Comparison of ENCODE assay signal across 23 cellular contexts in the genomic region with DNA sequence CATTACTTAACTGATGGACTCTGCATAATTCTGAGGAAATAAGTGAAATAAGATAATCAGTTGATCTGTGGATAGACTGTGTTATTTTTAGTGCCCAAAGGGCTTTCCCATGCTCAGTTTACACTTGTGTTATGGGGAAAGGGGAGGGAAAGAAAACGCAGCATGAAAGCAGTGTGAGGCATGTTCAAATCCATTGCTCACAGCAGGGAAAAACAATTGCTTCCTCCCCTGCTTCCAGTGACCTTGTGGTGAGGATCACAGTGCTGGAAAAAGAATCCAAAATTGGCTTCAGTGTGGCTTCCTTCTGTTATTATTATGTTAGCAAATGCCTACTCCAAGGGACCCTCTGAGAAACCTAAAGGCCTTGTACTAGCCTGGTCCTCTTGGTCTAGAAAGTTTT.
A peak's percentile ranks its signal among the peaks of the same experiment; 100 is the strongest.
DNase-seq lines count a peak whose midpoint lies in the region; ATAC-seq and TF ChIP-seq lines count a peak whose summit lies in the region.
"Had no signal": no experiment of that assay in that cellular context is flagged by ENCODE, and none has a peak within 500 bp of the region (broad histone marks: within the 10 kb centered on the region; RNA-seq: fewer than 3 reads in every experiment).

No MANE protein-coding gene starts in this region.

- H4K20me1 ChIP-seq in smooth muscle cell (ENCODE audit: low read depth) = no peaks in the 10 kb centered on the region

- no peaks in the 10 kb centered on the region for H3K36me3 ChIP-seq in smooth muscle cell (ENCODE audit: low read depth)
- H3K36me3 ChIP-seq: gastrocnemius medialis, lower lobe of right lung had no signal

- H3K4me1 ChIP-seq in smooth muscle cell (ENCODE audit: low read depth) = no peaks in the 10 kb centered on the region
- H3K4me1 ChIP-seq: gastrocnemius medialis, lower lobe of right lung had no signal

- ATAC-seq in GM18861 (IDR thresholded peaks at IDR 0.05; ENCODE audit: unreplicated experiment) (no peak), HG03097 (IDR thresholded peaks at IDR 0.05; ENCODE audit: low FRiP score, unreplicated experiment) (no peak), GM21529 (IDR thresholded peaks at IDR 0.05; ENCODE audit: unreplicated experiment) (no peak)
- ATAC-seq: gastrocnemius medialis, lower lobe of right lung, T-helper 17 cell had no signal

- H3K4me2 ChIP-seq in smooth muscle cell = no peak overlapping the region

- no peaks in the 10 kb centered on the region for H3K9me3 ChIP-seq in smooth muscle cell (replicated peaks; ENCODE audit: low read depth)
- H3K9me3 ChIP-seq: gastrocnemius medialis, lower lobe of right lung had no signal

- H3F3A ChIP-seq in smooth muscle cell (ENCODE audit: low read depth) = no peaks in the 10 kb centered on the region

- H3K79me2 ChIP-seq in smooth muscle cell (ENCODE audit: low read depth) = no peaks in the 10 kb centered on the region

- DNase-seq in NCI-H1417 (lab: John Stamatoyannopoulos, UW) = peak in 2 of 3 experiments; percentile 33 to 70
- no peak for DNase-seq in NCI-H1417 treated with DMSO at 0.1 percent for 48 hours (lab: John Stamatoyannopoulos, UW)
- peak; percentile 95 for DNase-seq in NCI-H69 (lab: John Stamatoyannopoulos, UW)
- DNase-seq in fibroblast of peridontal ligament (ENCODE audit: extremely low read depth) = peak; percentile 33
- DNase-seq in smooth muscle cell (lab: John Stamatoyannopoulos, UW; ENCODE audit: unreplicated experiment) = no peak
- DNase-seq: activated CD4-positive, alpha-beta T cell treated with anti-CD3 and anti-CD28 coated beads, Interleukin-2, amount 10 ng/mL, durations not matched to agents 7 days and 5 days; anterior cingulate cortex; DND-41; effector CD4-positive, alpha-beta T cell; gastrocnemius medialis; H7; hypothalamus; KG1; lower lobe of right lung; NCI-H187; small intestine; stimulated activated CD4-positive, alpha-beta T cell treated with anti-CD3 and anti-CD28 coated beads, Interleukin-4, amount 100 ng/mL, for 24 hours; stimulated activated naive CD4-positive, alpha-beta T cell treated with Interleukin-2 at 50 U/mL for 16 hours; T-helper 17 cell had no signal

- H3K4me3 ChIP-seq in smooth muscle cell = no peak overlapping the region
- H3K4me3 ChIP-seq: gastrocnemius medialis, lower lobe of right lung had no signal

- no peak for TF ChIP-seq CTCF in smooth muscle cell (IDR thresholded peaks at IDR 0.05; ENCODE audit: borderline replicate concordance, insufficient read depth, poor library complexity, severe bottlenecking)

- WGBS in smooth muscle cell (ENCODE audit: low lambda C conversion rate) = 42% methylated on average over 1 of the region's 1 CpG

- H3K27ac ChIP-seq in smooth muscle cell (ENCODE audit: low read depth) = no peak overlapping the region
- H3K27ac ChIP-seq: 22Rv1, gastrocnemius medialis, lower lobe of right lung had no signal

- H2AFZ ChIP-seq in smooth muscle cell (ENCODE audit: low read depth) = peak overlapping the region; percentile 59

- H3K27me3 ChIP-seq in smooth muscle cell (ENCODE audit: low read depth) = no peaks in the 10 kb centered on the region
- H3K27me3 ChIP-seq: gastrocnemius medialis had no signal

- no peak overlapping the region for H3K9ac ChIP-seq in smooth muscle cell (ENCODE audit: low read depth)

Comparison
In these comparisons a context has a peak if more than half of its experiments do, and no peak if none do; other contexts are left out.
1. DNase-seq: peak in NCI-H1417 (2 of 3), NCI-H69 (single experiment) and fibroblast of peridontal ligament (single experiment); none in NCI-H1417 treated with DMSO at 0.1 percent for 48 hours (single experiment) and smooth muscle cell (single experiment).